In the genomic region with DNA sequence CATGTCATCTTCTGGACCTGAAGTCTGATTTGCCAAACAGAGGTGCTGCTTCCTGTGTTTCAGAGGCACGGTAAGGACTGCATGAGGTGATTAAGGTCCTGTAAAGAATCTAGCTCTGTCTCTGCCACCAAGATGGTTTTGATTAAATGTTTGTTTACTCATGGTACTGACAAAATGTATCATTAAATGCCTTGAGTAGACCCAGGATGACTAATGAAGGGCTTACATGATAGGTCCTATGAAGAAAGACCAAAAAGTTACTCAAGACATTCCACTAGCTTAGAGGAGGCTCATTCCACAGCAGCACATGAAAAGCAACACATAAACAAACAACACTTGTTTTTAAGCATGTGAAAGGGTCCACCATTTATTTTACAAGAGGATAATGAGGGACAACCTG, we compare ENCODE assay signal across 20 cellular contexts.
DNase-seq lines count a peak whose midpoint lies in the region; ATAC-seq, FAIRE-seq and TF ChIP-seq lines count a peak whose summit lies in the region.
"Had no signal": no experiment of that assay in that cellular context is flagged by ENCODE, and none has a peak within 500 bp of the region (broad histone marks: within the 10 kb centered on the region; RNA-seq: fewer than 3 reads in every experiment).

No MANE protein-coding gene starts in this region.

- TF ChIP-seq CTCF in AG09319 (IDR thresholded peaks at IDR 0.05; ENCODE audit: low read depth, low read length) (no peak), IMR-90 (conservative IDR thresholded peaks at IDR 0.05; ENCODE audit: low read depth, low read length) (no peak), choroid plexus epithelial cell (conservative IDR thresholded peaks at IDR 0.05; ENCODE audit: low read depth, low read length) (no peak)

- no peak overlapping the region for H2BK12ac ChIP-seq in mesenchymal stem cell (ENCODE audit: low read length in 2 of 2)

- peaks cover 33% of the 10 kb centered on the region for H3K27me3 Mint-ChIP-seq in activated naive CD8-positive, alpha-beta T cell treated with anti-CD3 and anti-CD28 coated beads, Interleukin-2, amount 50 U/mL, for 24 hours

- H3K18ac ChIP-seq in IMR-90 (ENCODE audit: low read depth, low read length) (peak overlapping the region; percentile 66; the same call in 1 of the 2 replicates), mesenchymal stem cell (ENCODE audit: low read depth in 1 of 2, low read length in 2 of 2) (no peak overlapping the region)

- H3K23ac ChIP-seq in IMR-90 (ENCODE audit: low read depth, low read length), result no peak overlapping the region
- H3K23ac ChIP-seq in mesenchymal stem cell (ENCODE audit: low read length in 2 of 2), result no peak overlapping the region

- no peak for TF ChIP-seq POLR2A in IMR-90 (IDR thresholded peaks at IDR 0.05; ENCODE audit: low read depth, low read length)

- BruUV-seq in IMR-90 (replicated peaks; lab: Mats Ljungman, UMichigan), result no TSS peak

- H2BK15ac ChIP-seq in IMR-90 (ENCODE audit: low read depth, low read length) (no peak overlapping the region; the same call in 2 of the 3 replicates), mesenchymal stem cell (ENCODE audit: low read depth, poor library complexity, severe bottlenecking) (no peak overlapping the region)

- H2AFZ ChIP-seq in IMR-90 (replicated peaks; ENCODE audit: low read length, poor library complexity) (no peak overlapping the region), mesenchymal stem cell (ENCODE audit: low read depth, low read length) (no peak overlapping the region)

- peak overlapping the region; percentile 80; the same call in 1 of the 2 replicates for H4K5ac ChIP-seq in IMR-90 (ENCODE audit: low read depth, low read length)

- DNase-seq in AG09319 (ENCODE audit: extremely low read depth, low read depth), result peak; percentile 92
- DNase-seq in IMR-90, result peak; percentile 76
- DNase-seq in choroid plexus epithelial cell (ENCODE audit: low read depth), result peak; percentile 82
- DNase-seq in mesenchymal stem cell, result peak; percentile 87
- DNase-seq in activated naive CD8-positive, alpha-beta T cell treated with anti-CD3 and anti-CD28 coated beads, Interleukin-2, amount 50 U/mL, for 24 hours, result no peak
- no peak for DNase-seq in RCC 7860 (ENCODE audit: low spot score)
- DNase-seq: activated gamma-delta T cell; body of pancreas; DMS 273 treated with DMSO at 0.1 percent for 48 hours; effector CD4-positive, alpha-beta T cell; immature natural killer cell; NCI-H1930; NCI-H526 treated with DMSO at 0.1 percent for 48 hours; stomach; T-cell had no signal

- H3K9me1 ChIP-seq in IMR-90 (ENCODE audit: insufficient read depth, low read length), result peaks cover 9% of the 10 kb centered on the region

- in situ Hi-C loops in IMR-90 (cut with MboI; ENCODE audit: low sequenced_read_pairs), result no loop called here

- H3K9me3 Mint-ChIP-seq in activated naive CD8-positive, alpha-beta T cell treated with anti-CD3 and anti-CD28 coated beads, Interleukin-2, amount 50 U/mL, for 24 hours, result peaks cover 4% of the 10 kb centered on the region

- H3K27me3 ChIP-seq in IMR-90 (ENCODE audit: control insufficient read depth, insufficient read depth, low read length) (no peaks in the 10 kb centered on the region), mesenchymal stem cell (ENCODE audit: control insufficient read depth in 1 of 2, insufficient read depth in 1 of 2, low read length in 2 of 2) (no peaks in the 10 kb centered on the region)
- H3K27me3 ChIP-seq: BLaER1, body of pancreas, gastroesophageal sphincter had no signal

- H3K4ac ChIP-seq in IMR-90 (ENCODE audit: low read depth, low read length) (peak overlapping the region; percentile 49; the same call in 1 of the 2 replicates), mesenchymal stem cell (ENCODE audit: low read depth in 1 of 2, low read length in 2 of 2) (no peak overlapping the region)

- TF ChIP-seq RAD21 in IMR-90 (IDR thresholded peaks at IDR 0.05; ENCODE audit: low read length), result no peak

- H4K91ac ChIP-seq in IMR-90 (ENCODE audit: insufficient read depth, low read depth, low read length), result no peak overlapping the region
- H4K91ac ChIP-seq in mesenchymal stem cell (ENCODE audit: low read length), result no peak overlapping the region

- H3K4me1 ChIP-seq in IMR-90 (ENCODE audit: control insufficient read depth, insufficient read depth, low read length) (peaks cover 8% of the 10 kb centered on the region; the same call in 1 of the 2 replicates), mesenchymal stem cell (ENCODE audit: control insufficient read depth, insufficient read depth, low read depth, low read length) (peaks cover 2% of the 10 kb centered on the region)
- H3K4me1 ChIP-seq: gastroesophageal sphincter, stomach had no signal

- H3K4me2 ChIP-seq in IMR-90 (ENCODE audit: low read depth, low read length) (no peak overlapping the region), mesenchymal stem cell (ENCODE audit: low read length, poor library complexity, severe bottlenecking) (no peak overlapping the region)
- H3K4me2 ChIP-seq: BLaER1 had no signal

- H4K8ac ChIP-seq in IMR-90 (ENCODE audit: low read depth in 2 of 2, low read length in 2 of 2) (peak overlapping the region in 1 of 2 experiments; percentile 79; a peak in 2 of 4 replicates), mesenchymal stem cell (ENCODE audit: low read length) (no peak overlapping the region)

- H3K36me3 Mint-ChIP-seq in activated naive CD8-positive, alpha-beta T cell treated with anti-CD3 and anti-CD28 coated beads, Interleukin-2, amount 50 U/mL, for 24 hours (ENCODE audit: low read depth), result no peaks in the 10 kb centered on the region
- H3K36me3 Mint-ChIP-seq: immature natural killer cell, T-cell had no signal

- no peaks in the 10 kb centered on the region for H3K4me1 Mint-ChIP-seq in activated naive CD8-positive, alpha-beta T cell treated with anti-CD3 and anti-CD28 coated beads, Interleukin-2, amount 50 U/mL, for 24 hours
- H3K4me1 Mint-ChIP-seq: immature natural killer cell, T-cell had no signal

- dilution Hi-C loops in IMR-90 (cut with HindIII; ENCODE audit: low sequenced_read_pairs, unreplicated experiment), result no loop called here

- H2BK120ac ChIP-seq in IMR-90 (ENCODE audit: low read depth, low read length) (peak overlapping the region; percentile 84), mesenchymal stem cell (ENCODE audit: low read depth, low read length) (no peak overlapping the region)

- CTCF ChIA-PET in IMR-90 (lab: Yijun Ruan, JAX), result interaction anchor here (0.7 to 1.2 kb wide), 2 partner anchors 10 to 762 kb away, joined by 3 to 4 read pairs; no protein-coding TSS in a partner anchor

- H3K9me3 ChIP-seq in IMR-90 (ENCODE audit: control insufficient read depth, insufficient read depth, low read length), result no peaks in the 10 kb centered on the region
- peaks cover 5% of the 10 kb centered on the region for H3K9me3 ChIP-seq in mesenchymal stem cell (ENCODE audit: control insufficient read depth, low read length)
- H3K9me3 ChIP-seq: body of pancreas had no signal

- no peaks in the 10 kb centered on the region for H4K20me1 ChIP-seq in IMR-90 (ENCODE audit: insufficient read depth, low read length)
- H4K20me1 ChIP-seq: BLaER1 had no signal

- no peak overlapping the region for H3K9ac ChIP-seq in IMR-90 (ENCODE audit: low read depth, low read length)
- peak overlapping the region; percentile 50 for H3K9ac ChIP-seq in mesenchymal stem cell (ENCODE audit: low read length)
- H3K9ac ChIP-seq: BLaER1 had no signal

- no peak overlapping the region for H3K4me3 Mint-ChIP-seq in activated naive CD8-positive, alpha-beta T cell treated with anti-CD3 and anti-CD28 coated beads, Interleukin-2, amount 50 U/mL, for 24 hours
- H3K4me3 Mint-ChIP-seq: immature natural killer cell, T-cell, WTC11 had no signal

- no peak overlapping the region for H3K56ac ChIP-seq in IMR-90 (ENCODE audit: extremely low read depth, insufficient read depth, low read length)

- H2BK5ac ChIP-seq in IMR-90 (ENCODE audit: low read depth, low read length, poor library complexity, severe bottlenecking) (peak overlapping the region; percentile 73), mesenchymal stem cell (ENCODE audit: low read depth, low read length, poor library complexity, severe bottlenecking) (no peak overlapping the region)

- H2AK5ac ChIP-seq in IMR-90 (ENCODE audit: low read depth, low read length), result peak overlapping the region; percentile 56; the same call in 1 of the 2 replicates
- no peak overlapping the region for H2AK5ac ChIP-seq in mesenchymal stem cell (ENCODE audit: low read length, severe bottlenecking)

- intact Hi-C loops in IMR-90 (cut with micrococcal nuclease), result no loop called here

- peak overlapping the region; percentile 81 for H2BK20ac ChIP-seq in IMR-90 (ENCODE audit: low read depth, low read length)

- POLR2A ChIA-PET in IMR-90 (lab: Charles Lee; ENCODE audit: unreplicated experiment), result no interaction called here

- H3K79me1 ChIP-seq in IMR-90 (ENCODE audit: low read depth in 1 of 2, low read length in 2 of 2) (no peaks in the 10 kb centered on the region), mesenchymal stem cell (replicated peaks; ENCODE audit: low read length, poor library complexity, severe bottlenecking) (no peaks in the 10 kb centered on the region)

- H3K27ac Mint-ChIP-seq in activated naive CD8-positive, alpha-beta T cell treated with anti-CD3 and anti-CD28 coated beads, Interleukin-2, amount 50 U/mL, for 24 hours, result no peak overlapping the region
- H3K27ac Mint-ChIP-seq: immature natural killer cell, T-cell, WTC11 had no signal

- H3K14ac ChIP-seq in IMR-90 (replicated peaks; ENCODE audit: low read depth, low read length) (no peak overlapping the region), mesenchymal stem cell (ENCODE audit: low read length in 2 of 2) (no peak overlapping the region)

- ATAC-seq in IMR-90 (ENCODE audit: low read depth) (peak; percentile 84), HG02970 (IDR thresholded peaks at IDR 0.05; ENCODE audit: low FRiP score, unreplicated experiment) (no peak), GM18870 (IDR thresholded peaks at IDR 0.05; ENCODE audit: unreplicated experiment) (no peak)
- no peak for ATAC-seq in activated naive CD8-positive, alpha-beta T cell treated with anti-CD3 and anti-CD28 coated beads, Interleukin-2, amount 50 U/mL, for 24 hours
- ATAC-seq: gastroesophageal sphincter, T-cell, WTC11 had no signal

- FAIRE-seq in RCC 7860 (lab: Jason Lieb, UNC), result no peak

- H3K27ac ChIP-seq in IMR-90 (ENCODE audit: insufficient read depth, low read length) (no peak overlapping the region), mesenchymal stem cell (ENCODE audit: low read length, poor library complexity, severe bottlenecking) (no peak overlapping the region)
- H3K27ac ChIP-seq: BLaER1, gastroesophageal sphincter, stomach had no signal

- H3K4me3 ChIP-seq in IMR-90 (ENCODE audit: insufficient read depth, low read depth, low read length), result no peak overlapping the region
- H3K4me3 ChIP-seq in choroid plexus epithelial cell (ENCODE audit: low read depth, low read length), result no peak overlapping the region
- no peak overlapping the region for H3K4me3 ChIP-seq in mesenchymal stem cell (ENCODE audit: insufficient read depth in 1 of 2, low read depth in 1 of 2, low read length in 2 of 2)
- H3K4me3 ChIP-seq: BLaER1, body of pancreas, gastroesophageal sphincter, stomach had no signal

- H3K36me3 ChIP-seq in IMR-90 (ENCODE audit: control insufficient read depth, insufficient read depth, low read length) (no peaks in the 10 kb centered on the region), mesenchymal stem cell (ENCODE audit: control insufficient read depth in 1 of 2, insufficient read depth in 2 of 2, low read depth in 1 of 2, low read length in 2 of 2) (no peaks in the 10 kb centered on the region)
- H3K36me3 ChIP-seq: BLaER1, gastroesophageal sphincter, stomach had no signal

- no peak overlapping the region for H2AK9ac ChIP-seq in IMR-90 (replicated peaks; ENCODE audit: low read depth, low read length, poor library complexity)

- no CpG with 5 or more reads among the region's 1 CpG for WGBS in IMR-90 (ENCODE audit: extremely low coverage in 2 of 2, insufficient read length in 1 of 2), 2 experiments
- WGBS in mesenchymal stem cell, result 0% methylated on average over 1 of the region's 1 CpG

Comparison
In these comparisons a context has a peak if more than half of its experiments do, and no peak if none do; other contexts are left out.
1. DNase-seq: peak in AG09319 (single experiment), IMR-90 (single experiment), choroid plexus epithelial cell (single experiment) and mesenchymal stem cell (single experiment); none in activated naive CD8-positive, alpha-beta T cell treated with anti-CD3 and anti-CD28 coated beads, Interleukin-2, amount 50 U/mL, for 24 hours (single experiment) and RCC 7860 (single experiment).